In genomic region chr7:127650842-127651555, GRCh38 we compare ENCODE assay signal across 8 cellular contexts. TPM values are rescaled to one million over a fixed set of nuclear protein-coding genes. Genes with fewer than 3 reads are reported as not detected.
DNase-seq lines count a peak whose midpoint lies in the region; ATAC-seq, FAIRE-seq and TF ChIP-seq lines count a peak whose summit lies in the region.

No MANE protein-coding gene starts in this region.

- TF ChIP-seq EP300 in sigmoid colon (IDR thresholded peaks at IDR 0.05) = no peak

- TF ChIP-seq POLR2A in heart left ventricle (IDR thresholded peaks at IDR 0.05) = no peak
- TF ChIP-seq POLR2A in sigmoid colon (IDR thresholded peaks at IDR 0.05) = no peak
- no peak for TF ChIP-seq POLR2A in H54 (IDR thresholded peaks at IDR 0.05; ENCODE audit: low read depth, low read length)

- intact Hi-C loops in heart left ventricle (cut with DNase I) (loop anchor here in 7 of 10 donors (2.0 to 10.0 kb wide), 5 partner anchors 62 to 259 kb away; partner anchors contain the start of genes ARF5 (in 6 of the 7), ZNF800 (in 4 of the 7) and GCC1 (in 2 of the 7)), sigmoid colon (cut with DNase I) (loop anchor here (5.0 kb wide), 1 partner anchor 259 kb away; the partner anchor contains the start of gene ZNF800)

- no peaks in the 10 kb centered on the region for H3K9me3 Mint-ChIP-seq in activated T-cell treated with anti-CD3 and anti-CD28 coated beads, Interleukin-2, amount 50 U/mL, for 72 hours

- 44 to 47% (median 45%) methylated on average over 28 to 29 of the region's 29 CpGs for WGBS in heart left ventricle, 4 donors
- 40 to 45% methylated on average over 29 of the region's 29 CpGs for WGBS in sigmoid colon, 2 donors

- H3K36me3 Mint-ChIP-seq in activated T-cell treated with anti-CD3 and anti-CD28 coated beads, Interleukin-2, amount 50 U/mL, for 72 hours (ENCODE audit: insufficient read depth in 2 of 2) = peaks cover 6 to 26% of the 10 kb centered on the region in 2 donors

- H3K9me3 ChIP-seq in ES-I3 (ENCODE audit: control insufficient read depth, insufficient read depth, low read length) (no peaks in the 10 kb centered on the region), heart left ventricle (no peaks in the 10 kb centered on the region), sigmoid colon (no peaks in the 10 kb centered on the region)

- H3K9ac ChIP-seq in ES-I3 (ENCODE audit: low read depth, low read length) = peak overlapping the region; percentile 73

- peak overlapping the region in 1 of 2 donors; percentile 97 for H3K4me3 Mint-ChIP-seq in activated T-cell treated with anti-CD3 and anti-CD28 coated beads, Interleukin-2, amount 50 U/mL, for 72 hours

- H3K27me3 Mint-ChIP-seq in activated T-cell treated with anti-CD3 and anti-CD28 coated beads, Interleukin-2, amount 50 U/mL, for 72 hours (ENCODE audit: low read depth) = no peaks in the 10 kb centered on the region

- H3K27ac Mint-ChIP-seq in activated T-cell treated with anti-CD3 and anti-CD28 coated beads, Interleukin-2, amount 50 U/mL, for 72 hours = peak overlapping the region; percentile 98

- H3K4me3 ChIP-seq in heart left ventricle (peak overlapping the region; percentile 38 to 97 (median 90)), sigmoid colon (peak overlapping the region; percentile 56 to 93 (median 72))

- no peak for ATAC-seq in activated T-cell treated with anti-CD3 and anti-CD28 coated beads, Interleukin-2, amount 50 U/mL, for 72 hours (replicated peaks in 1 of 2)
- peak in 3 of 4 donors; percentile 6 to 23 (median 19) for ATAC-seq in heart left ventricle

- TF ChIP-seq CTCF in heart left ventricle (IDR thresholded peaks at IDR 0.05) = no peak
- TF ChIP-seq CTCF in sigmoid colon (IDR thresholded peaks at IDR 0.05) = no peak

- no peaks in the 10 kb centered on the region for H3K36me3 ChIP-seq in ES-I3 (ENCODE audit: insufficient read depth, low read length)
- no peaks in the 10 kb centered on the region for H3K36me3 ChIP-seq in heart left ventricle
- H3K36me3 ChIP-seq in sigmoid colon = no peaks in the 10 kb centered on the region

- peaks cover 38% of the 10 kb centered on the region for H3K4me1 Mint-ChIP-seq in activated T-cell treated with anti-CD3 and anti-CD28 coated beads, Interleukin-2, amount 50 U/mL, for 72 hours (ENCODE audit: low read depth)

- FAIRE-seq in H54 (lab: Jason Lieb, UNC) = no peak

- DNase-seq in HuH-7 (ENCODE audit: low spot score) = peak; percentile 56
- DNase-seq in activated T-cell treated with anti-CD3 and anti-CD28 coated beads, Interleukin-2, amount 50 U/mL, for 72 hours = peak in 1 of 2 donors; percentile 34
- DNase-seq in heart left ventricle = no peak
- peak; percentile 70 for DNase-seq in sigmoid colon
- no peak for DNase-seq in SK-N-DZ (ENCODE audit: low spot score)
- no peak for DNase-seq in H54 (ENCODE audit: insufficient read length, low spot score)
- DNase-seq in GOT3 (lab: John Stamatoyannopoulos, UW) = no peak

- H3K27ac ChIP-seq in heart left ventricle (peak overlapping the region; percentile 90 to 98 (median 94)), sigmoid colon (peak overlapping the region; percentile 88 to 94 (median 92))

- H3K4me1 ChIP-seq in ES-I3 (ENCODE audit: insufficient read depth, low read length) = peaks cover 23% of the 10 kb centered on the region
- H3K4me1 ChIP-seq in heart left ventricle = peaks cover 0 to 41% (median 32%) of the 10 kb centered on the region in 12 donors
- peaks cover 0 to 42% (median 32%) of the 10 kb centered on the region in 4 donors for H3K4me1 ChIP-seq in sigmoid colon

- H3K27me3 ChIP-seq in heart left ventricle (no peaks in the 10 kb centered on the region), sigmoid colon (no peaks in the 10 kb centered on the region)

RNA-seq across cellular contexts. Expression of gene SND1, which starts 1.0 kb away (rescaled TPM):
- 100 to 1,000 TPM; 237 to 285 TPM for total RNA-seq in activated T-cell treated with anti-CD3 and anti-CD28 coated beads, Interleukin-2, amount 50 U/mL, for 72 hours
- total RNA-seq in heart left ventricle (100 to 1,000 TPM in 1 of 9 donors, 10 to 100 TPM in 8; 63.2 to 115 (median 76.3) TPM), sigmoid colon (10 to 100 TPM; 63.5 to 83.1 (median 74.2) TPM)
- polyA plus RNA-seq in heart left ventricle (100 to 1,000 TPM in 1 of 2 donors, 10 to 100 TPM in 1; 45.6 to 104 TPM), sigmoid colon (10 to 100 TPM; 30.6 to 93.4 (median 36.5) TPM)
- 135 and 158 TPM in 2 replicates for polyA plus RNA-seq in SK-N-DZ (2014; cell fraction: cytosol; rRNA removed)
- polyA plus RNA-seq in SK-N-DZ (2014; cell fraction: nucleus; rRNA removed) = 58.1 and 62.4 TPM in 2 replicates

RNA-seq across cellular contexts. Expression of gene PAX4, which starts 33.1 kb away (rescaled TPM):
- total RNA-seq in activated T-cell treated with anti-CD3 and anti-CD28 coated beads, Interleukin-2, amount 50 U/mL, for 72 hours = not detected
- not detected for total RNA-seq in heart left ventricle
- not detected for polyA plus RNA-seq in heart left ventricle
- not detected for total RNA-seq in sigmoid colon
- polyA plus RNA-seq in sigmoid colon = 1 to 10 TPM in 1 of 3 donors, under 1 TPM in 2; 0.13 to 1.2 (median 0.46) TPM
- 2.6 and 4.1 TPM in 2 replicates for polyA plus RNA-seq in SK-N-DZ (2014; cell fraction: cytosol; rRNA removed)
- 3.5 and 9.6 TPM in 2 replicates for polyA plus RNA-seq in SK-N-DZ (2014; cell fraction: nucleus; rRNA removed)

RNA-seq across cellular contexts. Expression of gene FSCN3, which starts 57.5 kb away (rescaled TPM):
- 1 to 10 TPM; 2.7 to 3.2 TPM for total RNA-seq in activated T-cell treated with anti-CD3 and anti-CD28 coated beads, Interleukin-2, amount 50 U/mL, for 72 hours
- total RNA-seq in heart left ventricle = 1 to 10 TPM in 2 of 9 donors, under 1 TPM in 1, not detected in 6; 0.64 to 5.6 (median 1.8) TPM
- under 1 TPM; 0.11 to 0.46 TPM for polyA plus RNA-seq in heart left ventricle
- 1 to 10 TPM in 1 of 4 donors, not detected in 3; 4.4 TPM for total RNA-seq in sigmoid colon
- under 1 TPM in 1 of 3 donors, not detected in 2; 0.22 TPM for polyA plus RNA-seq in sigmoid colon
- polyA plus RNA-seq in SK-N-DZ (2014; cell fraction: cytosol; rRNA removed) = 0.73 and 2.5 TPM in 2 replicates
- polyA plus RNA-seq in SK-N-DZ (2014; cell fraction: nucleus; rRNA removed) = 1.5 and 3.9 TPM in 2 replicates

Comparison
In these comparisons a context has a peak if more than half of its experiments do, and no peak if none do; other contexts are left out.
1. DNase-seq: peak in HuH-7 (single experiment) and sigmoid colon (single experiment); none in heart left ventricle (0 of 5), SK-N-DZ (single experiment), H54 (single experiment) and GOT3 (single experiment).
2. ATAC-seq: peak in heart left ventricle (3 of 4); none in activated T-cell treated with anti-CD3 and anti-CD28 coated beads, Interleukin-2, amount 50 U/mL, for 72 hours (0 of 2).